Comparison of ENCODE assay signal across 1 cellular context in genomic region chr5:150660108-150660831, GRCh38.
TF ChIP-seq lines count a peak whose summit lies in the region.

No MANE protein-coding gene starts in this region.

TF ChIP-seq in HEK293, 187 proteins besides CTCF, POLR2A, EP300 and RAD21 (continued from another document):
- TF ChIP-seq ZNF398 (tag by site-specific recombination; IDR thresholded peaks at IDR 0.05), result 0 out of 2 replicates have a peak, but pooled peaks have one; percentile 17
- TF ChIP-seq RBAK (tag by site-specific recombination; IDR thresholded peaks at IDR 0.05), result no peak
- no peak for TF ChIP-seq ZNF221 (tag by site-specific recombination; IDR thresholded peaks at IDR 0.05; ENCODE audit: borderline replicate concordance)
- TF ChIP-seq ZNF214 (tag by site-specific recombination; IDR thresholded peaks at IDR 0.05; ENCODE audit: borderline replicate concordance), result no peak
